In the genomic region with DNA sequence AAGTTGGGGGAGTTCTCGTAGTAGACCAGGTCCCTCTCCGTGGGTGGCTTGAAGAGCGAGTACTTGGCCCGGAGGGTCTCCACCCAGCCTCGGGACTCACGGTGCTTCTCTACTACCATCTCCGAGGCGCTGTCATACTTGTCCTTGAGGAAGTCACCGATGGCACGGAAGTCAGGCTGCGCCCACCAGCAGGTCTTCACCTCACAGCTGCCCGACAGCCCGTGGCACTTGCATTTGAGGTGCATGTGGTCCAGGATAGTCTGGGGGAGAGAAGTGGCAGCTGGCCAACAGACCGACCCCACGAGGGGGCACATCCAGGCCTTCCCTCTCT, we compare ENCODE assay signal across 19 cellular contexts. TPM values are rescaled to one million over a fixed set of nuclear protein-coding genes. Genes with fewer than 3 reads are reported as not detected.
A peak's percentile ranks its signal among the peaks of the same experiment; 100 is the strongest.
DNase-seq lines count a peak whose midpoint lies in the region; ATAC-seq and TF ChIP-seq lines count a peak whose summit lies in the region.
"Had no signal": no experiment of that assay in that cellular context is flagged by ENCODE, and none has a peak within 500 bp of the region (broad histone marks: within the 10 kb centered on the region; RNA-seq: fewer than 3 reads in every experiment).

No MANE protein-coding gene starts in this region.

- 98% methylated on average over 15 of the region's 15 CpGs for WGBS in SK-N-SH (ENCODE audit: low lambda C conversion rate)
- WGBS in suprapubic skin = 63% methylated on average over 2 of the region's 15 CpGs

- H3K4me1 Mint-ChIP-seq in neural crest cell = peaks cover 19% of the 10 kb centered on the region

- no peaks in the 10 kb centered on the region for H4K20me1 ChIP-seq in SK-N-SH (ENCODE audit: insufficient read depth)

- TF ChIP-seq EP300 in SK-N-SH (IDR thresholded peaks at IDR 0.05; ENCODE audit: borderline replicate concordance in 1 of 2, low read depth in 1 of 2, low read length in 1 of 2) (no peak), suprapubic skin (IDR thresholded peaks at IDR 0.05) (no peak)

- no peak for TF ChIP-seq POLR2A in suprapubic skin (IDR thresholded peaks at IDR 0.05)

- no peak overlapping the region for H3K9ac ChIP-seq in SK-N-SH
- H3K9ac ChIP-seq: BLaER1 treated with 17β-estradiol and CSF1 and Interleukin-3, amounts not matched to agents 10 nM and 100 nM had no signal

- H3K36me3 ChIP-seq in SK-N-SH (replicated peaks in 1 of 2; ENCODE audit: control insufficient read depth in 1 of 2, insufficient read depth in 2 of 2, low read length in 1 of 2) (no peaks in the 10 kb centered on the region), suprapubic skin (no peaks in the 10 kb centered on the region)

- H3K9me3 Mint-ChIP-seq in neural crest cell = no peaks in the 10 kb centered on the region
- H3K9me3 Mint-ChIP-seq: CD4-positive, alpha-beta memory T cell had no signal

- no peaks in the 10 kb centered on the region for H3K79me2 ChIP-seq in SK-N-SH (ENCODE audit: insufficient read depth)

- DNase-seq in SK-N-SH (peak; percentile 17), ecto neural progenitor cell (ENCODE audit: low spot score) (peak; percentile 47), neural crest cell (ENCODE audit: low read depth, low spot score) (no peak), suprapubic skin (ENCODE audit: low spot score in 2 of 2) (peak; percentile 55 to 71)
- DNase-seq in stimulated activated CD4-positive, alpha-beta T cell treated with anti-CD3 and anti-CD28 coated beads, Interleukin-12 subunit alpha, Interleukin-12 subunit beta, amount 100 ng/mL, for 4 hours = no peak
- DNase-seq: CD4-positive, alpha-beta memory T cell; GF-D8; Kasumi-1; NCI-H1417; NCI-H187; NCI-H446; NCI-H526; Right ventricle myocardium superior had no signal

- H3K4me3 Mint-ChIP-seq in neural crest cell = peak overlapping the region; percentile 72

- no peaks in the 10 kb centered on the region for H3K27me3 ChIP-seq in SK-N-SH (ENCODE audit: insufficient read depth)
- H3K27me3 ChIP-seq in suprapubic skin = no peaks in the 10 kb centered on the region

- H2AFZ ChIP-seq in SK-N-SH (ENCODE audit: low read depth) = no peak overlapping the region

- H3K4me1 ChIP-seq in SK-N-SH (ENCODE audit: control insufficient read depth in 1 of 2, insufficient read depth in 2 of 2, low read depth in 1 of 2, low read length in 1 of 2) = peaks cover 23 to 35% of the 10 kb centered on the region in 2 experiments; a peak in 3 of 4 replicates
- peaks cover 41% of the 10 kb centered on the region for H3K4me1 ChIP-seq in suprapubic skin

- CTCF ChIA-PET in SK-N-SH (lab: Yijun Ruan, JAX) = interaction anchor here (1.5 to 1.9 kb wide), 2 partner anchors 50 to 67 kb away, joined by 3 to 8 read pairs; no protein-coding TSS in a partner anchor

- H3K9me3 ChIP-seq in SK-N-SH (no peaks in the 10 kb centered on the region), suprapubic skin (no peaks in the 10 kb centered on the region)
- H3K9me3 ChIP-seq: BLaER1 treated with 17β-estradiol and CSF1 and Interleukin-3, amounts not matched to agents 10 nM and 100 nM had no signal

- H3K4me3 ChIP-seq in SK-N-SH (ENCODE audit: low read depth in 2 of 2, low read length in 1 of 2) (no peak overlapping the region), suprapubic skin (no peak overlapping the region)
- H3K4me3 ChIP-seq: BLaER1 treated with 17β-estradiol and CSF1 and Interleukin-3, amounts not matched to agents 10 nM and 100 nM; SK-N-MC had no signal

- no peak for TF ChIP-seq RAD21 in SK-N-SH (IDR thresholded peaks at IDR 0.05; ENCODE audit: low read length)

- no peaks in the 10 kb centered on the region for H3K9me2 ChIP-seq in SK-N-SH

- H3K27ac ChIP-seq in SK-N-SH (ENCODE audit: low read depth in 2 of 2, low read length in 1 of 2) (no peak overlapping the region), suprapubic skin (no peak overlapping the region)
- H3K27ac ChIP-seq: 22Rv1; BLaER1 treated with 17β-estradiol and CSF1 and Interleukin-3, amounts not matched to agents 10 nM and 100 nM; SK-N-MC had no signal

- POLR2A ChIA-PET in SK-N-SH (lab: Yijun Ruan, JAX) = no interaction called here

- H3K36me3 Mint-ChIP-seq in neural crest cell (ENCODE audit: low read depth) = peaks cover 6% of the 10 kb centered on the region
- H3K36me3 Mint-ChIP-seq: CD4-positive, alpha-beta memory T cell had no signal

- peaks cover 24% of the 10 kb centered on the region for H3F3A ChIP-seq in SK-N-SH (replicated peaks; ENCODE audit: insufficient read depth)

- no peak overlapping the region for H3K27ac Mint-ChIP-seq in neural crest cell (ENCODE audit: unreplicated experiment)
- H3K27ac Mint-ChIP-seq: CD4-positive, alpha-beta memory T cell had no signal

- H3K4me2 ChIP-seq in SK-N-SH = no peak overlapping the region
- H3K4me2 ChIP-seq: BLaER1 treated with 17β-estradiol and CSF1 and Interleukin-3, amounts not matched to agents 10 nM and 100 nM had no signal

- TF ChIP-seq CTCF in SK-N-SH (IDR thresholded peaks at IDR 0.05) = no peak
- TF ChIP-seq CTCF in neural crest cell (conservative IDR thresholded peaks at IDR 0.05) = no peak
- TF ChIP-seq CTCF in suprapubic skin (IDR thresholded peaks at IDR 0.05) = no peak

- H3K27me3 Mint-ChIP-seq in neural crest cell (ENCODE audit: low read depth) = no peaks in the 10 kb centered on the region

- ATAC-seq in SK-N-SH treated with all-trans-retinoic acid at 6 μM for 48 hours (no peak), GM19328 (IDR thresholded peaks at IDR 0.05; ENCODE audit: unreplicated experiment) (no peak), HG03439 (IDR thresholded peaks at IDR 0.05; ENCODE audit: unreplicated experiment) (no peak)

TF ChIP-seq in SK-N-SH, 30 proteins besides CTCF, POLR2A, EP300 and RAD21 (continues in another document):
- TF ChIP-seq ELF1 (IDR thresholded peaks at IDR 0.05) = no peak
- TF ChIP-seq, protein P1, sequence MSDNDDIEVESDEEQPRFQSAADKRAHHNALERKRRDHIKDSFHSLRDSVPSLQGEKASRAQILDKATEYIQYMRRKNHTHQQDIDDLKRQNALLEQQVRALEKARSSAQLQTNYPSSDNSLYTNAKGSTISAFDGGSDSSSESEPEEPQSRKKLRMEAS (IDR thresholded peaks at IDR 0.05; ENCODE audit: low read depth) = no peak
- TF ChIP-seq, protein P2, sequence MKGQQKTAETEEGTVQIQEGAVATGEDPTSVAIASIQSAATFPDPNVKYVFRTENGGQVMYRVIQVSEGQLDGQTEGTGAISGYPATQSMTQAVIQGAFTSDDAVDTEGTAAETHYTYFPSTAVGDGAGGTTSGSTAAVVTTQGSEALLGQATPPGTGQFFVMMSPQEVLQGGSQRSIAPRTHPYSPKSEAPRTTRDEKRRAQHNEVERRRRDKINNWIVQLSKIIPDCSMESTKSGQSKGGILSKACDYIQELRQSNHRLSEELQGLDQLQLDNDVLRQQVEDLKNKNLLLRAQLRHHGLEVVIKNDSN (IDR thresholded peaks at IDR 0.05; ENCODE audit: borderline replicate concordance, low read depth) = no peak
- TF ChIP-seq EZH2phosphoT487 (IDR thresholded peaks at IDR 0.05; ENCODE audit: borderline replicate concordance, low read depth) = no peak
- TF ChIP-seq, protein P3, sequence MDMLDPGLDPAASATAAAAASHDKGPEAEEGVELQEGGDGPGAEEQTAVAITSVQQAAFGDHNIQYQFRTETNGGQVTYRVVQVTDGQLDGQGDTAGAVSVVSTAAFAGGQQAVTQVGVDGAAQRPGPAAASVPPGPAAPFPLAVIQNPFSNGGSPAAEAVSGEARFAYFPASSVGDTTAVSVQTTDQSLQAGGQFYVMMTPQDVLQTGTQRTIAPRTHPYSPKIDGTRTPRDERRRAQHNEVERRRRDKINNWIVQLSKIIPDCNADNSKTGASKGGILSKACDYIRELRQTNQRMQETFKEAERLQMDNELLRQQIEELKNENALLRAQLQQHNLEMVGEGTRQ (IDR thresholded peaks at IDR 0.05; ENCODE audit: borderline replicate concordance, low read depth, low read length) = no peak
- no peak for TF ChIP-seq JUND (IDR thresholded peaks at IDR 0.05)

TF ChIP-seq in SK-N-SH treated with all-trans-retinoic acid at 6 μM for 48 hours, 23 proteins besides CTCF, POLR2A, EP300 and RAD21 (continues in another document):
- TF ChIP-seq ESRRG (CRISPR knock-in tag; IDR thresholded peaks at IDR 0.05) (no peak), TCF4 (CRISPR knock-in tag; IDR thresholded peaks at IDR 0.05; ENCODE audit: borderline replicate concordance) (no peak), OSR1 (CRISPR knock-in tag; IDR thresholded peaks at IDR 0.05) (no peak)
- TF ChIP-seq, protein P4, sequence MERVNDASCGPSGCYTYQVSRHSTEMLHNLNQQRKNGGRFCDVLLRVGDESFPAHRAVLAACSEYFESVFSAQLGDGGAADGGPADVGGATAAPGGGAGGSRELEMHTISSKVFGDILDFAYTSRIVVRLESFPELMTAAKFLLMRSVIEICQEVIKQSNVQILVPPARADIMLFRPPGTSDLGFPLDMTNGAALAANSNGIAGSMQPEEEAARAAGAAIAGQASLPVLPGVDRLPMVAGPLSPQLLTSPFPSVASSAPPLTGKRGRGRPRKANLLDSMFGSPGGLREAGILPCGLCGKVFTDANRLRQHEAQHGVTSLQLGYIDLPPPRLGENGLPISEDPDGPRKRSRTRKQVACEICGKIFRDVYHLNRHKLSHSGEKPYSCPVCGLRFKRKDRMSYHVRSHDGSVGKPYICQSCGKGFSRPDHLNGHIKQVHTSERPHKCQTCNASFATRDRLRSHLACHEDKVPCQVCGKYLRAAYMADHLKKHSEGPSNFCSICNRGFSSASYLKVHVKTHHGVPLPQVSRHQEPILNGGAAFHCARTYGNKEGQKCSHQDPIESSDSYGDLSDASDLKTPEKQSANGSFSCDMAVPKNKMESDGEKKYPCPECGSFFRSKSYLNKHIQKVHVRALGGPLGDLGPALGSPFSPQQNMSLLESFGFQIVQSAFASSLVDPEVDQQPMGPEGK (CRISPR knock-in tag; IDR thresholded peaks at IDR 0.05; ENCODE audit: borderline replicate concordance) = no peak
- TF ChIP-seq, protein P5, sequence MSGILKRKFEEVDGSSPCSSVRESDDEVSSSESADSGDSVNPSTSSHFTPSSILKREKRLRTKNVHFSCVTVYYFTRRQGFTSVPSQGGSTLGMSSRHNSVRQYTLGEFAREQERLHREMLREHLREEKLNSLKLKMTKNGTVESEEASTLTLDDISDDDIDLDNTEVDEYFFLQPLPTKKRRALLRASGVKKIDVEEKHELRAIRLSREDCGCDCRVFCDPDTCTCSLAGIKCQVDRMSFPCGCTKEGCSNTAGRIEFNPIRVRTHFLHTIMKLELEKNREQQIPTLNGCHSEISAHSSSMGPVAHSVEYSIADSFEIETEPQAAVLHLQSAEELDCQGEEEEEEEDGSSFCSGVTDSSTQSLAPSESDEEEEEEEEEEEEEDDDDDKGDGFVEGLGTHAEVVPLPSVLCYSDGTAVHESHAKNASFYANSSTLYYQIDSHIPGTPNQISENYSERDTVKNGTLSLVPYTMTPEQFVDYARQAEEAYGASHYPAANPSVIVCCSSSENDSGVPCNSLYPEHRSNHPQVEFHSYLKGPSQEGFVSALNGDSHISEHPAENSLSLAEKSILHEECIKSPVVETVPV (CRISPR knock-in tag; IDR thresholded peaks at IDR 0.05) = no peak

RNA-seq across cellular contexts. Expression of a gene that starts 50.0 kb away (rescaled TPM):
- polyA plus RNA-seq in SK-N-SH (2012; rRNA removed) = 5.3 and 7.6 TPM in 2 replicates
- 3.7 and 4.9 TPM in 2 replicates for polyA plus RNA-seq in SK-N-SH (2012; cell fraction: cytosol; rRNA removed)
- polyA plus RNA-seq in SK-N-SH (2012; cell fraction: nucleus; rRNA removed) = 13.4 and 18.7 TPM in 2 replicates
- total RNA-seq in neural crest cell (8.4 and 9.3 TPM in 2 replicates), suprapubic skin (10 to 100 TPM; 39.3 to 84.9 (median 61.7) TPM)
- total RNA-seq: CD4-positive, alpha-beta memory T cell had no signal
- polyA plus RNA-seq: CD4-positive, alpha-beta memory T cell had no signal

Comparison
In these comparisons a context has a peak if more than half of its experiments do, and no peak if none do; other contexts are left out.
1. DNase-seq: peak in SK-N-SH (single experiment), ecto neural progenitor cell (single experiment) and suprapubic skin (2 of 2); none in neural crest cell (single experiment) and stimulated activated CD4-positive, alpha-beta T cell treated with anti-CD3 and anti-CD28 coated beads, Interleukin-12 subunit alpha, Interleukin-12 subunit beta, amount 100 ng/mL, for 4 hours (single experiment).